Comparison of ENCODE assay signal across 1 cellular context in the genomic region with DNA sequence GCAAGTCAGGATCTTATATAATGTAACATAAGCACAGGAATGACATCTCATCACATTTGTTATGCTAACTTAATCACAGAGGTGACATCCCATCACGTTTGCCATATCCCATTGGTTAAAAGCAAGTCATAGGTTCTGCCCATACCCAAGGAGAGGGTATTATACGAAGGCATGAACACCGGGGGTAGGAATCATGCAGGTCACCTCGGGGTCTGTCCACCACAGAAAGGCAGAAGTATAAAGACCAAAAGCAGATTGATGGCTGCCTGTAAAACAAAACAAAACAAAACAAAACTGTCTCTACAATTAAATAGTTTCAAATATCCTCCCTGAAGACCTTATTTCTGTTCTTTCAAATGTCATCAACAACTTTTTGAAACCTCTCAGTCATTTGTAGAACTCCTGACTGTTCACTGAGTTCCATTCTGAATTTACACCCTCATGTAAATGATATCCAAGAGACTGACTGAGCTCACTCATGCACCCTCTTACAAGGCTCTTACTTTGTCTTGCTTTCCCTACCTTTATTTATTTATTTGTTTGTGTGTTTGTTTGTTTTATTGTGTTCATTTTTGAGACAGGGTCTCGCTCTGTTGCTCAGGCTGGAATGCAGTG.
A peak's percentile ranks its signal among the peaks of the same experiment; 100 is the strongest.
TF ChIP-seq lines count a peak whose summit lies in the region.

No MANE protein-coding gene starts in this region.

TF ChIP-seq in K562, 482 proteins besides CTCF, POLR2A, EP300 and RAD21:
- TF ChIP-seq ZNF277 (CRISPR knock-in tag; IDR thresholded peaks at IDR 0.05; ENCODE audit: borderline replicate concordance) (no peak), ZNF384 (IDR thresholded peaks at IDR 0.05; ENCODE audit: low read depth, low read length) (no peak), IFI16 (CRISPR knock-in tag; IDR thresholded peaks at IDR 0.05) (no peak), EP400 (IDR thresholded peaks at IDR 0.05) (0 out of 2 replicates have a peak, but pooled peaks have one; percentile 6)
- TF ChIP-seq, protein P1, sequence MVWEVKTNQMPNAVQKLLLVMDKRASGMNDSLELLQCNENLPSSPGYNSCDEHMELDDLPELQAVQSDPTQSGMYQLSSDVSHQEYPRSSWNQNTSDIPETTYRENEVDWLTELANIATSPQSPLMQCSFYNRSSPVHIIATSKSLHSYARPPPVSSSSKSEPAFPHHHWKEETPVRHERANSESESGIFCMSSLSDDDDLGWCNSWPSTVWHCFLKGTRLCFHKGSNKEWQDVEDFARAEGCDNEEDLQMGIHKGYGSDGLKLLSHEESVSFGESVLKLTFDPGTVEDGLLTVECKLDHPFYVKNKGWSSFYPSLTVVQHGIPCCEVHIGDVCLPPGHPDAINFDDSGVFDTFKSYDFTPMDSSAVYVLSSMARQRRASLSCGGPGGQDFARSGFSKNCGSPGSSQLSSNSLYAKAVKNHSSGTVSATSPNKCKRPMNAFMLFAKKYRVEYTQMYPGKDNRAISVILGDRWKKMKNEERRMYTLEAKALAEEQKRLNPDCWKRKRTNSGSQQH (CRISPR knock-in tag; IDR thresholded peaks at IDR 0.05), result 0 out of 2 replicates have a peak, but pooled peaks have one; percentile 19
TF ChIP-seq in K562: peak in this region for 2.
